Comparison of ENCODE assay signal across 18 cellular contexts in the genomic region with DNA sequence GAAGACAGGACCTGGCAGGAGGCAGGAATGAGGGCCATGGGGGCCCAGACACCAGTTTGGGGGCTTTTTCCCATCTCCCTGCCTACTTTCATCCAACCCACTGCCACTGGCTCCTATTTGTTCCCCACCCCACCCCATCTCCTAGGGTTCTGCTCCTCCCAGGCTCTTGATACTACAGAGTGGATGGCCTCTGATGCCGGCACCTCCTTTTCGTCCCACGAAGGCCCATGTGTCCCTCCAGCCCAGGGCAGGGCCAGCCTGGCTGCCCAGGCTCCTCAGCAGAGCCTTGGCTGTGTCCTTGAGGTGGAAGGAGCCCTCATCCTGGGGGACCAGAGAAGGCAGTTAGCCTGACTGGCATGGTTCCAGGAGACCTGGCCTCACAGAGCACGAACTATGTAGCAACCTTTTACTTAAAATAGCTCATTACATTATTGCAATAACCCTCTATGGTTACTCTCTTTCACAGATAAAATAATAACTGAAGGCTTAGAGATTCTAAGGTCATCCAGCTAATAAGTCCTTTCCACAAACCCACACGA. TPM values are rescaled to one million over a fixed set of nuclear protein-coding genes. Genes with fewer than 3 reads are reported as not detected.
A peak's percentile ranks its signal among the peaks of the same experiment; 100 is the strongest.
DNase-seq lines count a peak whose midpoint lies in the region; ATAC-seq and TF ChIP-seq lines count a peak whose summit lies in the region.
"Had no signal": no experiment of that assay in that cellular context is flagged by ENCODE, and none has a peak within 500 bp of the region (broad histone marks: within the 10 kb centered on the region; RNA-seq: fewer than 3 reads in every experiment).

No MANE protein-coding gene starts in this region.

- H3K4me3 Mint-ChIP-seq in neural crest cell, result peak overlapping the region; percentile 34

- no peaks in the 10 kb centered on the region for H3K27me3 Mint-ChIP-seq in neural crest cell (ENCODE audit: low read depth)
- H3K27me3 Mint-ChIP-seq: CD4-positive, CD25-positive, alpha-beta regulatory T cell had no signal

- no peak overlapping the region for H3K27ac Mint-ChIP-seq in neural crest cell (ENCODE audit: unreplicated experiment)

- intact Hi-C loops in A673 (cut with micrococcal nuclease; ENCODE audit: unreplicated experiment), result no loop called here

- H3K9me3 ChIP-seq in A673 (ENCODE audit: low read depth, low read length, poor library complexity, severe bottlenecking), result no peaks in the 10 kb centered on the region

- H3K4me1 Mint-ChIP-seq in neural crest cell, result peaks cover 24% of the 10 kb centered on the region

- CTCF ChIA-PET in A673 (lab: Charles Lee), result no interaction called here

- no TSS peak for BruUV-seq in A673 (replicated peaks; lab: Mats Ljungman, UMichigan)

- no peak overlapping the region for H3K4me3 ChIP-seq in A673 (ENCODE audit: low read depth, low read length, poor library complexity, severe bottlenecking)
- H3K4me3 ChIP-seq: GM12878 had no signal

- no peaks in the 10 kb centered on the region for H3K9me3 Mint-ChIP-seq in neural crest cell
- H3K9me3 Mint-ChIP-seq: CD4-positive, CD25-positive, alpha-beta regulatory T cell had no signal

- TF ChIP-seq CTCF in neural crest cell (conservative IDR thresholded peaks at IDR 0.05), result no peak
- no peak for TF ChIP-seq CTCF in A673 (conservative IDR thresholded peaks at IDR 0.05; ENCODE audit: low read depth, low read length)

- DNase-seq in NOMO-1 (lab: John Stamatoyannopoulos, UW; ENCODE audit: unreplicated experiment in 2 of 2) (peak; percentile 44 to 51), NOMO-1 treated with dmso at 0.1 percent for 144 hours (lab: John Stamatoyannopoulos, UW; ENCODE audit: unreplicated experiment) (no peak), MV-4-11 (lab: John Stamatoyannopoulos, UW) (peak; percentile 11), amniotic epithelial cell (ENCODE audit: low read depth) (peak; percentile 35), neural crest cell (ENCODE audit: low read depth, low spot score) (no peak), A673 (ENCODE audit: low spot score) (no peak), HT-29 (ENCODE audit: low spot score) (no peak)
- DNase-seq: CD4-positive, CD25-positive, alpha-beta regulatory T cell; MM.1S; NCI-H146; NCI-H2107; NCI-H748 treated with DMSO at 0.1 percent for 48 hours had no signal

- H3K4me1 ChIP-seq in A673 (ENCODE audit: insufficient read depth, low read length, poor library complexity, severe bottlenecking), result peaks cover 8% of the 10 kb centered on the region

- H3K27ac ChIP-seq in A673 (ENCODE audit: low read depth, low read length, poor library complexity, severe bottlenecking), result no peak overlapping the region

- H3K36me3 Mint-ChIP-seq in neural crest cell (ENCODE audit: low read depth), result peaks cover 2% of the 10 kb centered on the region

- H3K27me3 ChIP-seq in A673 (replicated peaks; ENCODE audit: insufficient read depth, low read depth, low read length, poor library complexity), result no peaks in the 10 kb centered on the region

- POLR2A ChIA-PET in A673 (lab: Charles Lee; ENCODE audit: low non-redundant PET), result no interaction called here

- ATAC-seq in HG02840 (IDR thresholded peaks at IDR 0.05; ENCODE audit: low FRiP score, unreplicated experiment), result no peak
- ATAC-seq: GM12878, HepG2 had no signal

- peaks cover 19% of the 10 kb centered on the region for H3K36me3 ChIP-seq in A673 (ENCODE audit: insufficient read depth, low read length, poor library complexity, severe bottlenecking)

RNA-seq across cellular contexts. Expression of a gene that starts 3.5 kb away (rescaled TPM):
- total RNA-seq in neural crest cell (80.4 and 86.7 TPM in 2 replicates), A673 (2021) (71.0 and 90.9 TPM in 2 replicates)
- 53.5 TPM in 2 replicates for total RNA-seq in HT-29 (2014; rRNA removed; shearing (Covaris generic))

RNA-seq across cellular contexts. Expression of a gene that starts 8.4 kb away (rescaled TPM):
- total RNA-seq in neural crest cell (6.0 and 6.2 TPM in 2 replicates), A673 (2021) (1.1 and 1.5 TPM in 2 replicates)
- total RNA-seq in HT-29 (2014; rRNA removed; shearing (Covaris generic)), result not detected in 2 replicates
- total RNA-seq: CD4-positive, CD25-positive, alpha-beta regulatory T cell had no signal

RNA-seq across cellular contexts. Expression of a gene that starts 18.4 kb away (rescaled TPM):
- total RNA-seq in neural crest cell, result not detected in 2 replicates
- not detected in 2 replicates for total RNA-seq in A673 (2021)
- not detected in 2 replicates for total RNA-seq in HT-29 (2014; rRNA removed; shearing (Covaris generic))
- total RNA-seq: CD4-positive, CD25-positive, alpha-beta regulatory T cell; G401; GM12878; H7; HepG2; OCI-LY7 had no signal

RNA-seq across cellular contexts. Expression of a gene that starts 19.8 kb away (rescaled TPM):
- total RNA-seq in neural crest cell, result not detected in 2 replicates
- total RNA-seq in A673 (2021), result not detected in 2 replicates
- 162 and 165 TPM in 2 replicates for total RNA-seq in HT-29 (2014; rRNA removed; shearing (Covaris generic))
- total RNA-seq: CD4-positive, CD25-positive, alpha-beta regulatory T cell; H7; OCI-LY7 had no signal

RNA-seq across cellular contexts. Expression of a gene that starts 52.9 kb away (rescaled TPM):
- total RNA-seq in neural crest cell (54.2 and 55.8 TPM in 2 replicates), A673 (2021) (49.0 and 50.7 TPM in 2 replicates)
- total RNA-seq in HT-29 (2014; rRNA removed; shearing (Covaris generic)), result 22.0 and 32.5 TPM in 2 replicates

Comparison
In these comparisons a context has a peak if more than half of its experiments do, and no peak if none do; other contexts are left out.
1. DNase-seq: peak in NOMO-1 (2 of 2), MV-4-11 (single experiment) and amniotic epithelial cell (single experiment); none in NOMO-1 treated with dmso at 0.1 percent for 144 hours (single experiment), neural crest cell (single experiment), A673 (single experiment) and HT-29 (single experiment).